In the genomic region with DNA sequence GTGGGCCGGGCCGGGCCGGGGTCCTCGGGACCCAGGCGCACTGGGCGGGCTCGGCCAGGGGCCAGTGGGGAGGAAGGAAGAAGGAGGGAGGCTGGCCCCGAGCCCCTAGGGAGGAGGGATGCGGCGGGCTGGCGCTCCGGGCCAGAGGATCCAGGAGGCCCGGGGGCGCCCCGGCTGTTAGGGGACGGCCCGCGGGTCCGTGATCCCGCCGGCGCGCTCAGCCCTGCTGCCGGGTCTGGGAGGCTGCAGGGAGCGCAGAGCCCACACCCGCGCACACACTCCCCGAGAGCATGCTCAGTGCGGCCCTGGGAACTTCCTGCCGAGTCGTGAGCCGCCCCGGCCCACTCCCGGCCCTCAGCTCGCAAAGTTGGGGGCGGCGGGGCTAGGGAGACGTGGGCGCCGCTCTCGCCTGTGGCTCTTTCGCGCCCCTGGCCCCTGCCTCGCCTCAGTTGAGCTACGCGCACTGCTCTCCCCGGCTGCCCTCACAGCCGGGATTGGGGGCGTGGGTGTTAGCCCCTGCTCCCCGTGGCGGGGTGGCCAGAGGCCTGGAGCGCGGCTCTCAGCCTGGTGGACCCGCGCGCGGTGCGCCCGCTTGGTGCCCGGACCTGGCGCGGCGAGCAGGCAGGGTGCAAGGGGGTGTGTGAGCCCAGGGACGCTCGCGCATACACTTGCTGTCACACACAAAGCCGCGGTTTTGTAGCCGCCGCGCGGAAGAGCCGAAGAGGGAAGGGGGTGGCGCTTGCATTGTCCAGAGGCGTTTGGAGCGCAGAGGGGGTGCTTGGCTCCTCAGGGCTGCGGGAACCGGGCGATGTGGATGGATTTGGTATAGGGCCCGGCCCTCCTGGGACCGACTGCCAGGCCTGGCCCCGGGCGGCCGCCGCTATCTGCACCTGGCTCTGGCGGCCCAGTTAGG, we compare ENCODE assay signal across 8 cellular contexts.
DNase-seq lines count a peak whose midpoint lies in the region; ATAC-seq and TF ChIP-seq lines count a peak whose summit lies in the region.

No MANE protein-coding gene starts in this region.

- peaks cover 44% of the 10 kb centered on the region for H3K79me2 ChIP-seq in SU-DHL-6 (ENCODE audit: insufficient read depth, low read length)

- H3K9me3 Mint-ChIP-seq in CD8-positive, alpha-beta memory T cell, result no peaks in the 10 kb centered on the region

- peak overlapping the region; percentile 60 to 90 (median 84) for H3K27ac Mint-ChIP-seq in CD8-positive, alpha-beta memory T cell

- intact Hi-C loops in left ventricle myocardium superior (cut with micrococcal nuclease), result no loop called here

- H3K4me3 ChIP-seq in CD8-positive, alpha-beta memory T cell (ENCODE audit: low read length), result peak overlapping the region; percentile 60
- H3K4me3 ChIP-seq in SU-DHL-6 (ENCODE audit: insufficient read depth, low read length, poor library complexity, severe bottlenecking), result peak overlapping the region; percentile 65
- peak overlapping the region; percentile 83 for H3K4me3 ChIP-seq in rectal smooth muscle tissue (ENCODE audit: low read length)

- no peak for TF ChIP-seq CTCF in SU-DHL-6 (IDR thresholded peaks at IDR 0.05; ENCODE audit: insufficient read depth, low read length, poor library complexity, severe bottlenecking)

- POLR2A ChIA-PET in CD8-positive, alpha-beta memory T cell (lab: Charles Lee), result interaction anchor here (1.0 to 4.6 kb wide), 5 partner anchors 22 to 291 kb away, joined by 3 to 17 read pairs (median 7); no protein-coding TSS in a partner anchor

- peak overlapping the region; percentile 76 for H3K4me2 ChIP-seq in SU-DHL-6 (ENCODE audit: low read depth, low read length, poor library complexity, severe bottlenecking)

- H3K9me3 ChIP-seq in CD8-positive, alpha-beta memory T cell (ENCODE audit: low read length), result no peaks in the 10 kb centered on the region
- no peaks in the 10 kb centered on the region for H3K9me3 ChIP-seq in SU-DHL-6 (ENCODE audit: insufficient read depth, low read length)

- peaks cover 6% of the 10 kb centered on the region; the same call in 1 of the 2 replicates for H3F3A ChIP-seq in SU-DHL-6 (ENCODE audit: insufficient read depth)

- ATAC-seq in GM19452 (IDR thresholded peaks at IDR 0.05; ENCODE audit: unreplicated experiment) (peak; percentile 43), left ventricle myocardium superior (peak; percentile 75)

- peaks cover 57 to 64% (median 63%) of the 10 kb centered on the region in 3 donors for H3K4me1 Mint-ChIP-seq in CD8-positive, alpha-beta memory T cell

- H3K9ac ChIP-seq in SU-DHL-6 (ENCODE audit: low read length) (peak overlapping the region; percentile 84), rectal smooth muscle tissue (ENCODE audit: low read length) (peak overlapping the region; percentile 74)

- H3K27me3 ChIP-seq in CD8-positive, alpha-beta memory T cell (ENCODE audit: insufficient read depth, low read length, poor library complexity, severe bottlenecking), result no peaks in the 10 kb centered on the region
- H3K27me3 ChIP-seq in SU-DHL-6 (ENCODE audit: low read length), result no peaks in the 10 kb centered on the region
- no peaks in the 10 kb centered on the region for H3K27me3 ChIP-seq in rectal smooth muscle tissue (ENCODE audit: control insufficient read depth, insufficient read depth, low read length)

- DNase-seq in CD8-positive, alpha-beta memory T cell, result peak; percentile 46 to 78 (median 62)
- peak; percentile 65 for DNase-seq in HK-2 (ENCODE audit: unreplicated experiment)
- DNase-seq in amniotic epithelial cell (ENCODE audit: low read depth), result peak; percentile 65
- peak; percentile 83 for DNase-seq in left ventricle myocardium superior
- DNase-seq in middle frontal gyrus (ENCODE audit: extremely low spot score, low spot score), result no peak

- no peaks in the 10 kb centered on the region for H3K36me3 ChIP-seq in CD8-positive, alpha-beta memory T cell (ENCODE audit: insufficient read depth, low read length)
- H3K36me3 ChIP-seq in SU-DHL-6 (ENCODE audit: low read length) (no peaks in the 10 kb centered on the region), rectal smooth muscle tissue (ENCODE audit: control insufficient read depth, insufficient read depth, low read length) (no peaks in the 10 kb centered on the region)

- H2AFZ ChIP-seq in SU-DHL-6 (ENCODE audit: low read depth, low read length, severe bottlenecking), result peak overlapping the region; percentile 71

- H3K27ac ChIP-seq in CD8-positive, alpha-beta memory T cell (ENCODE audit: low read depth, low read length), result peak overlapping the region; percentile 64
- H3K27ac ChIP-seq in SU-DHL-6 (ENCODE audit: low read depth, low read length), result peak overlapping the region; percentile 67
- H3K27ac ChIP-seq in rectal smooth muscle tissue (ENCODE audit: low read depth, low read length), result peak overlapping the region; percentile 82

- H3K36me3 Mint-ChIP-seq in CD8-positive, alpha-beta memory T cell, result peaks cover 0 to 5% (median 0%) of the 10 kb centered on the region in 3 donors

- peaks cover 54% of the 10 kb centered on the region for H3K4me1 ChIP-seq in CD8-positive, alpha-beta memory T cell (ENCODE audit: insufficient read depth, low read length)
- H3K4me1 ChIP-seq in rectal smooth muscle tissue (ENCODE audit: control insufficient read depth, insufficient read depth, low read length), result peaks cover 8% of the 10 kb centered on the region

- peaks cover 0 to 1% of the 10 kb centered on the region in 2 donors for H3K27me3 Mint-ChIP-seq in CD8-positive, alpha-beta memory T cell

- H3K9me2 ChIP-seq in SU-DHL-6 (replicated peaks; ENCODE audit: insufficient read depth, low read length), result no peaks in the 10 kb centered on the region

- H4K20me1 ChIP-seq in SU-DHL-6 (ENCODE audit: low read depth, low read length), result peaks cover 9% of the 10 kb centered on the region; the same call in 1 of the 2 replicates

- H3K4me3 Mint-ChIP-seq in CD8-positive, alpha-beta memory T cell, result peak overlapping the region; percentile 86 to 91 (median 88)

- CTCF ChIA-PET in CD8-positive, alpha-beta memory T cell (lab: Charles Lee), result interaction anchor here (0.9 to 5.5 kb wide), 12 partner anchors 13 to 330 kb away, joined by 3 to 101 read pairs (median 11); no protein-coding TSS in a partner anchor
